8 cellular contexts compared by ENCODE assay signal in genomic region chr12:106137456-106138278, GRCh38. TPM values are rescaled to one million over a fixed set of nuclear protein-coding genes. Genes with fewer than 3 reads are reported as not detected.
DNase-seq lines count a peak whose midpoint lies in the region; ATAC-seq and TF ChIP-seq lines count a peak whose summit lies in the region.

No MANE protein-coding gene starts in this region.

- peaks cover 29 to 63% (median 40%) of the 10 kb centered on the region in 10 experiments for H3K4me1 ChIP-seq in BLaER1 treated with 17β-estradiol and CSF1 and Interleukin-3, amounts not matched to agents 10 nM and 100 nM
- H3K4me1 ChIP-seq in endodermal cell (ENCODE audit: control insufficient read depth, insufficient read depth, low read length): peaks cover 22% of the 10 kb centered on the region

- H4K20me1 ChIP-seq in BLaER1 treated with 17β-estradiol and CSF1 and Interleukin-3, amounts not matched to agents 10 nM and 100 nM: peaks cover 0 to 11% (median 0%) of the 10 kb centered on the region in 11 experiments; a peak in 1 of 22 replicates
- no peaks in the 10 kb centered on the region for H4K20me1 ChIP-seq in neural cell (ENCODE audit: insufficient read depth)

- H3F3A ChIP-seq in neural cell (ENCODE audit: insufficient read depth, low read length, poor library complexity, severe bottlenecking): no peaks in the 10 kb centered on the region

- TF ChIP-seq CTCF in endodermal cell (conservative IDR thresholded peaks at IDR 0.05) (no peak), neural cell (IDR thresholded peaks at IDR 0.05; ENCODE audit: poor library complexity, severe bottlenecking) (no peak)

- DNase-seq in NCI-H345 (lab: John Stamatoyannopoulos, UW) (peak; percentile 26), endodermal cell (peak; percentile 74), mesenteric fat pad (ENCODE audit: low spot score) (no peak)
- DNase-seq in activated CD8-positive, alpha-beta memory T cell treated with anti-CD3 and anti-CD28 coated beads, Interleukin-2, amount 50 U/mL, for 48 hours: no peak
- DNase-seq in activated effector memory CD4-positive, alpha-beta T cell treated with Interleukin-2 at 50 U/mL for 16 hours: no peak

- H3K4me3 Mint-ChIP-seq in endodermal cell: peak overlapping the region; percentile 78

- no peaks in the 10 kb centered on the region for H3K9me3 ChIP-seq in BLaER1 treated with 17β-estradiol and CSF1 and Interleukin-3, amounts not matched to agents 10 nM and 100 nM (replicated peaks in 1 of 11)
- H3K9me3 ChIP-seq in endodermal cell (ENCODE audit: control insufficient read depth, low read length) (no peaks in the 10 kb centered on the region), neural cell (ENCODE audit: low read length) (no peaks in the 10 kb centered on the region)

- no peaks in the 10 kb centered on the region for H3K36me3 ChIP-seq in BLaER1 treated with 17β-estradiol and CSF1 and Interleukin-3, amounts not matched to agents 10 nM and 100 nM
- H3K36me3 ChIP-seq in endodermal cell (ENCODE audit: control insufficient read depth, insufficient read depth, low read length) (peaks cover 21% of the 10 kb centered on the region), neural cell (ENCODE audit: insufficient read depth, low read length) (no peaks in the 10 kb centered on the region)

- peaks cover 59% of the 10 kb centered on the region for H3K4me1 Mint-ChIP-seq in endodermal cell

- H3K27me3 Mint-ChIP-seq in endodermal cell (ENCODE audit: insufficient read depth): peaks cover 2% of the 10 kb centered on the region

- peak overlapping the region; percentile 31 for H2AFZ ChIP-seq in neural cell (ENCODE audit: low read depth, low read length)

- no peak for ATAC-seq in HG03378 (IDR thresholded peaks at IDR 0.05; ENCODE audit: unreplicated experiment)

- 5 to 9% methylated on average over 9 to 13 of the region's 15 CpGs for WGBS in endodermal cell (ENCODE audit: insufficient coverage in 1 of 2, insufficient read length in 1 of 2), 2 experiments

- peak overlapping the region; percentile 85 to 98 (median 97) for H3K4me2 ChIP-seq in BLaER1 treated with 17β-estradiol and CSF1 and Interleukin-3, amounts not matched to agents 10 nM and 100 nM
- peak overlapping the region; percentile 94 for H3K4me2 ChIP-seq in neural cell (ENCODE audit: low read length)

- peak overlapping the region; percentile 68 to 85 (median 77) for H3K4me3 ChIP-seq in BLaER1 treated with 17β-estradiol and CSF1 and Interleukin-3, amounts not matched to agents 10 nM and 100 nM
- H3K4me3 ChIP-seq in endodermal cell (ENCODE audit: low read length) (peak overlapping the region; percentile 98), neural cell (ENCODE audit: low read length) (peak overlapping the region; percentile 93)

- TF ChIP-seq RAD21 in neural cell (conservative IDR thresholded peaks at IDR 0.05): no peak

- H3K36me3 Mint-ChIP-seq in endodermal cell (ENCODE audit: low read depth): no peaks in the 10 kb centered on the region

- no peaks in the 10 kb centered on the region for H3K9me3 Mint-ChIP-seq in endodermal cell

- H3K27me3 ChIP-seq in BLaER1 treated with 17β-estradiol and CSF1 and Interleukin-3, amounts not matched to agents 10 nM and 100 nM: peaks cover 18 to 52% (median 30%) of the 10 kb centered on the region in 11 experiments
- H3K27me3 ChIP-seq in endodermal cell (ENCODE audit: control insufficient read depth, insufficient read depth, low read length, poor library complexity, severe bottlenecking): no peaks in the 10 kb centered on the region
- H3K27me3 ChIP-seq in neural cell (ENCODE audit: insufficient read depth, low read depth, low read length): no peaks in the 10 kb centered on the region

- H3K79me2 ChIP-seq in neural cell (replicated peaks; ENCODE audit: insufficient read depth, low read length): peaks cover 76% of the 10 kb centered on the region

- H3K27ac Mint-ChIP-seq in endodermal cell: peak overlapping the region; percentile 87

- no peaks in the 10 kb centered on the region for H3K9me2 ChIP-seq in neural cell (ENCODE audit: insufficient read depth, low read length)

- H3K27ac ChIP-seq in BLaER1 treated with 17β-estradiol and CSF1 and Interleukin-3, amounts not matched to agents 10 nM and 100 nM: no peak overlapping the region; a peak in 1 of 22 replicates
- no peak overlapping the region for H3K27ac ChIP-seq in endodermal cell (ENCODE audit: low read depth, low read length)
- peak overlapping the region; percentile 88 for H3K27ac ChIP-seq in neural cell (ENCODE audit: low read length)

- H3K9ac ChIP-seq in BLaER1 treated with 17β-estradiol and CSF1 and Interleukin-3, amounts not matched to agents 10 nM and 100 nM: peak overlapping the region in 7 of 11 experiments; percentile 87 to 97 (median 94); a peak in 11 of 22 replicates
- H3K9ac ChIP-seq in endodermal cell (ENCODE audit: extremely low read depth, low read length, poor library complexity, severe bottlenecking) (peak overlapping the region; percentile 93), neural cell (ENCODE audit: low read length) (peak overlapping the region; percentile 96)

- no peak for TF ChIP-seq EP300 in neural cell (conservative IDR thresholded peaks at IDR 0.05; ENCODE audit: poor library complexity, severe bottlenecking)

TF ChIP-seq in neural cell, 6 proteins besides CTCF, POLR2A, EP300 and RAD21:
- no peak for TF ChIP-seq MXI1 (conservative IDR thresholded peaks at IDR 0.05; ENCODE audit: poor library complexity, severe bottlenecking)
- TF ChIP-seq, protein P1, sequence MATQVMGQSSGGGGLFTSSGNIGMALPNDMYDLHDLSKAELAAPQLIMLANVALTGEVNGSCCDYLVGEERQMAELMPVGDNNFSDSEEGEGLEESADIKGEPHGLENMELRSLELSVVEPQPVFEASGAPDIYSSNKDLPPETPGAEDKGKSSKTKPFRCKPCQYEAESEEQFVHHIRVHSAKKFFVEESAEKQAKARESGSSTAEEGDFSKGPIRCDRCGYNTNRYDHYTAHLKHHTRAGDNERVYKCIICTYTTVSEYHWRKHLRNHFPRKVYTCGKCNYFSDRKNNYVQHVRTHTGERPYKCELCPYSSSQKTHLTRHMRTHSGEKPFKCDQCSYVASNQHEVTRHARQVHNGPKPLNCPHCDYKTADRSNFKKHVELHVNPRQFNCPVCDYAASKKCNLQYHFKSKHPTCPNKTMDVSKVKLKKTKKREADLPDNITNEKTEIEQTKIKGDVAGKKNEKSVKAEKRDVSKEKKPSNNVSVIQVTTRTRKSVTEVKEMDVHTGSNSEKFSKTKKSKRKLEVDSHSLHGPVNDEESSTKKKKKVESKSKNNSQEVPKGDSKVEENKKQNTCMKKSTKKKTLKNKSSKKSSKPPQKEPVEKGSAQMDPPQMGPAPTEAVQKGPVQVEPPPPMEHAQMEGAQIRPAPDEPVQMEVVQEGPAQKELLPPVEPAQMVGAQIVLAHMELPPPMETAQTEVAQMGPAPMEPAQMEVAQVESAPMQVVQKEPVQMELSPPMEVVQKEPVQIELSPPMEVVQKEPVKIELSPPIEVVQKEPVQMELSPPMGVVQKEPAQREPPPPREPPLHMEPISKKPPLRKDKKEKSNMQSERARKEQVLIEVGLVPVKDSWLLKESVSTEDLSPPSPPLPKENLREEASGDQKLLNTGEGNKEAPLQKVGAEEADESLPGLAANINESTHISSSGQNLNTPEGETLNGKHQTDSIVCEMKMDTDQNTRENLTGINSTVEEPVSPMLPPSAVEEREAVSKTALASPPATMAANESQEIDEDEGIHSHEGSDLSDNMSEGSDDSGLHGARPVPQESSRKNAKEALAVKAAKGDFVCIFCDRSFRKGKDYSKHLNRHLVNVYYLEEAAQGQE (IDR thresholded peaks at IDR 0.05; ENCODE audit: borderline replicate concordance): no peak
- no peak for TF ChIP-seq SMC3 (conservative IDR thresholded peaks at IDR 0.05; ENCODE audit: poor library complexity)
- no peak for TF ChIP-seq POLR2AphosphoS5 (IDR thresholded peaks at IDR 0.05)
- no peak for TF ChIP-seq TAF1 (IDR thresholded peaks at IDR 0.05; ENCODE audit: low read depth)
- TF ChIP-seq EZH2 (IDR thresholded peaks at IDR 0.05; ENCODE audit: borderline replicate concordance, insufficient read depth, low read length, poor library complexity, severe bottlenecking): no peak

RNA-seq across cellular contexts. Expression of gene NUAK1, which starts 1.1 kb away (rescaled TPM):
- total RNA-seq in endodermal cell: 10 to 100 TPM; 14.0 to 16.8 TPM
- polyA plus RNA-seq in endodermal cell (2013, experiment 1 of 2): 29.7 TPM
- 27.3 TPM for polyA plus RNA-seq in endodermal cell (2013, experiment 2 of 2)
- polyA plus RNA-seq in neural cell: 8.3 and 11.7 TPM in 2 replicates
- 19.7 and 37.9 TPM in 2 replicates for polyA minus RNA-seq in neural cell
- total RNA-seq in mesenteric fat pad: 54.4 TPM

Comparison
In these comparisons a context has a peak if more than half of its experiments do, and no peak if none do; other contexts are left out.
1. DNase-seq: peak in NCI-H345 (single experiment) and endodermal cell (single experiment); none in mesenteric fat pad (single experiment), activated CD8-positive, alpha-beta memory T cell treated with anti-CD3 and anti-CD28 coated beads, Interleukin-2, amount 50 U/mL, for 48 hours (single experiment) and activated effector memory CD4-positive, alpha-beta T cell treated with Interleukin-2 at 50 U/mL for 16 hours (single experiment).
2. Peak in every context shown above with its lines, with median percentiles within 50 percentile points of each other: H3K4me3 ChIP-seq and H3K9ac ChIP-seq.